Comparison of ENCODE assay signal across 1 cellular context in genomic region chr2:174664084-174664759, GRCh38.
TF ChIP-seq lines count a peak whose summit lies in the region.

No MANE protein-coding gene starts in this region.

TF ChIP-seq in HepG2, 621 proteins besides CTCF, POLR2A, EP300 and RAD21 (continued from another document):
- TF ChIP-seq ZNF646 (CRISPR knock-in tag; IDR thresholded peaks at IDR 0.05) (no peak), ZNF367 (CRISPR knock-in tag; IDR thresholded peaks at IDR 0.05; ENCODE audit: borderline replicate concordance) (no peak)
TF ChIP-seq in HepG2: peak in this region for 0.
